Comparison of ENCODE assay signal across 16 cellular contexts in the genomic region with DNA sequence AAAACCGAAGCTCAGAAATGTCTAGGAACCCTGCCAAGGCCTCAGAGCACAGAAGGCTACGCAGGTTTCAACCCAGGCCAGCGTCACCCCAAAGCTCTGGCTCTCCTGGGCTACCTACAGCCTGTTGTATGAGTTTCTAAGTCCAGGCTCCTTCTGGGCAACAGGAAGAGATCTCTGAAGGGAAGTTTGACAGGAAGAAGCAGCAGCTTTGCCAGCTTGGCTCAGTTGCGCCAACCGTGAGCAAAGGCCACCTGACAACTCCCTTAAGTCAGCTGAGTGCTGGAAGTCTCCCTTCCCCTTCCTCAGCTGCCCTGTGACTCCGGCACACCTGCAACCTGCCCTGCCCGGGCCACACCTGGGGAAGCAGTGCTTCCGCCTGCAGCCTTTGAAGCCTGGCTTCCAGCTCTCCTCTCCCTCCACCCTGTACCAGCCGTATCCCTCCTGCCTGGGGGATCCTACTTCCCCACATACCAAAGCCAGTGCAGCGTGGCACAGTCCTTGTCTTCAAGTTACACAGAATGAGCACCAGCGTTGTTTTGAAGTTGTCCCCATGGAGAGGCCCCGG. TPM values are rescaled to one million over a fixed set of nuclear protein-coding genes. Genes with fewer than 3 reads are reported as not detected.
DNase-seq lines count a peak whose midpoint lies in the region; ATAC-seq, FAIRE-seq and TF ChIP-seq lines count a peak whose summit lies in the region.
"Had no signal": no experiment of that assay in that cellular context is flagged by ENCODE, and none has a peak within 500 bp of the region (broad histone marks: within the 10 kb centered on the region; RNA-seq: fewer than 3 reads in every experiment).

No MANE protein-coding gene starts in this region.

- H2AFZ ChIP-seq in keratinocyte (ENCODE audit: control insufficient read depth, low read length), result no peak overlapping the region
- no peak overlapping the region for H2AFZ ChIP-seq in trophoblast cell (ENCODE audit: insufficient read depth, low read length, poor library complexity)

- H2BK12ac ChIP-seq in trophoblast cell (ENCODE audit: low read length), result no peak overlapping the region

- no peak overlapping the region for H4K12ac ChIP-seq in trophoblast cell (ENCODE audit: low read depth, low read length)

- H4K8ac ChIP-seq in trophoblast cell (ENCODE audit: low read depth, low read length), result no peak overlapping the region

- peaks cover 7% of the 10 kb centered on the region for H3K9me1 ChIP-seq in keratinocyte (ENCODE audit: control insufficient read depth, extremely low read depth, insufficient read depth, low read length)

- dilution Hi-C loops in keratinocyte (cut with MboI; ENCODE audit: extremely low pct_ligation_motif_present, low sequenced_read_pairs), result no loop called here

- POLR2A ChIA-PET in WTC11 (lab: Charles Lee), result no interaction called here

- H3K9me3 ChIP-seq in keratinocyte (ENCODE audit: control insufficient read depth, low read depth, low read length) (no peaks in the 10 kb centered on the region), trophoblast cell (ENCODE audit: insufficient read depth, low read depth, low read length) (peaks cover 4% of the 10 kb centered on the region)
- H3K9me3 ChIP-seq: HAP-1 had no signal

- H3K4ac ChIP-seq in trophoblast cell (ENCODE audit: low read depth, low read length), result peak overlapping the region; percentile 65

- H3K27me3 ChIP-seq in keratinocyte (ENCODE audit: control insufficient read depth, extremely low read depth, insufficient read depth, low read length), result no peaks in the 10 kb centered on the region
- H3K27me3 ChIP-seq in trophoblast cell (ENCODE audit: insufficient read depth, low read length), result no peaks in the 10 kb centered on the region

- H3K27ac ChIP-seq in keratinocyte (ENCODE audit: control insufficient read depth, insufficient read depth, low read length) (peak overlapping the region; percentile 64), trophoblast cell (ENCODE audit: low read depth, low read length) (no peak overlapping the region)
- H3K27ac ChIP-seq: WERI-Rb-1 had no signal

- no peak for TF ChIP-seq CTCF in WTC11 (IDR thresholded peaks at IDR 0.05)
- TF ChIP-seq CTCF in keratinocyte (optimal IDR thresholded peaks at IDR 0.05 in 1 of 3, IDR thresholded peaks at IDR 0.05 in 1 of 3, conservative IDR thresholded peaks at IDR 0.05 in 1 of 3; ENCODE audit: extremely low read depth in 1 of 3, insufficient read depth in 2 of 3, low read length in 3 of 3), result no peak

- peaks cover 8% of the 10 kb centered on the region for H3K79me1 ChIP-seq in trophoblast cell (ENCODE audit: low read length)

- H3K4me1 ChIP-seq in keratinocyte (ENCODE audit: control insufficient read depth, extremely low read depth, insufficient read depth, low read length) (peaks cover 70% of the 10 kb centered on the region), trophoblast cell (ENCODE audit: control insufficient read depth in 1 of 2, insufficient read depth in 2 of 2, low read length in 2 of 2) (peaks cover 30 to 31% of the 10 kb centered on the region in 2 experiments)

- ATAC-seq in WTC11 (no peak; the same call in 1 of the 2 replicates), GM19463 (IDR thresholded peaks at IDR 0.05; ENCODE audit: unreplicated experiment) (no peak)
- ATAC-seq: activated T-cell treated with anti-CD3 and anti-CD28 coated beads, Interleukin-2, amount 50 U/mL, for 4 hours; stimulated activated effector memory CD8-positive, alpha-beta T cell treated with anti-CD3 and anti-CD28 coated beads, Interleukin-12 subunit alpha, Interleukin-12 subunit beta, amount 100 ng/mL, for 72 hours had no signal

- H3K9ac ChIP-seq in keratinocyte (ENCODE audit: control insufficient read depth, extremely low read depth, insufficient read depth, low read length) (peak overlapping the region; percentile 44), trophoblast cell (ENCODE audit: low read length) (no peak overlapping the region)

- H4K91ac ChIP-seq in trophoblast cell (ENCODE audit: low read depth, low read length), result no peak overlapping the region

- H3K9me3 Mint-ChIP-seq in WTC11, result no peaks in the 10 kb centered on the region
- H3K9me3 Mint-ChIP-seq: activated T-cell treated with anti-CD3 and anti-CD28 coated beads, Interleukin-2, amount 50 U/mL, for 4 hours; stimulated activated effector memory CD8-positive, alpha-beta T cell treated with anti-CD3 and anti-CD28 coated beads, Interleukin-12 subunit alpha, Interleukin-12 subunit beta, amount 100 ng/mL, for 72 hours had no signal

- H3K4me3 Mint-ChIP-seq in WTC11, result no peak overlapping the region
- H3K4me3 Mint-ChIP-seq: activated T-cell treated with anti-CD3 and anti-CD28 coated beads, Interleukin-2, amount 50 U/mL, for 4 hours; stimulated activated effector memory CD8-positive, alpha-beta T cell treated with anti-CD3 and anti-CD28 coated beads, Interleukin-12 subunit alpha, Interleukin-12 subunit beta, amount 100 ng/mL, for 72 hours had no signal

- peaks cover 25% of the 10 kb centered on the region for H3K4me1 Mint-ChIP-seq in WTC11

- no peak overlapping the region for H3K23ac ChIP-seq in trophoblast cell (ENCODE audit: low read length)

- H2AK5ac ChIP-seq in trophoblast cell (ENCODE audit: low read length), result no peak overlapping the region

- no peaks in the 10 kb centered on the region for H3K36me3 Mint-ChIP-seq in WTC11
- H3K36me3 Mint-ChIP-seq: stimulated activated effector memory CD8-positive, alpha-beta T cell treated with anti-CD3 and anti-CD28 coated beads, Interleukin-12 subunit alpha, Interleukin-12 subunit beta, amount 100 ng/mL, for 72 hours had no signal

- DNase-seq in COLO668 (lab: John Stamatoyannopoulos, UW; ENCODE audit: unreplicated experiment), result peak; percentile 49
- DNase-seq in WTC11 (ENCODE audit: low spot score), result no peak
- no peak for DNase-seq in keratinocyte (ENCODE audit: low read depth, low spot score)
- DNase-seq in trophoblast cell, result no peak
- DNase-seq in GM12891 (ENCODE audit: insufficient read length, low spot score), result no peak
- DNase-seq in NCI-H2081 (lab: John Stamatoyannopoulos, UW), result no peak
- no peak for DNase-seq in mesenteric fat pad (ENCODE audit: low spot score)
- DNase-seq: activated T-cell treated with anti-CD3 and anti-CD28 coated beads, Interleukin-2, amount 50 U/mL, for 4 hours; GF-D8; Kasumi-1; NCI-H2107; WERI-Rb-1 had no signal

- peak overlapping the region; percentile 60; the same call in 1 of the 2 replicates for H3K27ac Mint-ChIP-seq in WTC11
- H3K27ac Mint-ChIP-seq: stimulated activated effector memory CD8-positive, alpha-beta T cell treated with anti-CD3 and anti-CD28 coated beads, Interleukin-12 subunit alpha, Interleukin-12 subunit beta, amount 100 ng/mL, for 72 hours had no signal

- H3K4me3 ChIP-seq in keratinocyte (ENCODE audit: control insufficient read depth in 2 of 3, extremely low read depth in 1 of 3, insufficient read depth in 2 of 3, low read depth in 1 of 3, low read length in 3 of 3) (peak overlapping the region in 1 of 3 experiments; percentile 40), trophoblast cell (ENCODE audit: low read depth, low read length) (no peak overlapping the region)
- H3K4me3 ChIP-seq: HAP-1 had no signal

- CTCF ChIA-PET in WTC11 (lab: Charles Lee), result interaction anchor here (0.9 to 1.0 kb wide), 2 partner anchors 15 to 118 kb away, joined by 3 to 5 read pairs; no protein-coding TSS in a partner anchor

- no peak for TF ChIP-seq POLR2A in GM12891 (IDR thresholded peaks at IDR 0.05; ENCODE audit: low read depth, low read length)

- H2BK5ac ChIP-seq in trophoblast cell (ENCODE audit: low read depth, low read length, poor library complexity), result no peak overlapping the region

- H3K4me2 ChIP-seq in keratinocyte (ENCODE audit: control insufficient read depth, extremely low read depth, insufficient read depth, low read depth, low read length) (peak overlapping the region; percentile 70), trophoblast cell (ENCODE audit: low read length) (no peak overlapping the region)

- peak overlapping the region; percentile 13 for H3K14ac ChIP-seq in trophoblast cell (ENCODE audit: low read length)

- peak overlapping the region; percentile 46 for H3K18ac ChIP-seq in trophoblast cell (ENCODE audit: low read length)

- H3K79me2 ChIP-seq in keratinocyte (ENCODE audit: control insufficient read depth, insufficient read depth, low read length), result peaks cover 87% of the 10 kb centered on the region
- peaks cover 35% of the 10 kb centered on the region for H3K79me2 ChIP-seq in trophoblast cell (ENCODE audit: control insufficient read depth, insufficient read depth, low read length, poor library complexity)

- no peaks in the 10 kb centered on the region for H3K27me3 Mint-ChIP-seq in WTC11 (ENCODE audit: low read depth)

- no peaks in the 10 kb centered on the region for H4K20me1 ChIP-seq in keratinocyte (ENCODE audit: control insufficient read depth, extremely low read depth, insufficient read depth, low read length)

- WGBS in trophoblast cell (ENCODE audit: extremely low coverage, insufficient coverage, insufficient read length), result no CpG with 5 or more reads among the region's 12 CpGs

- H2BK120ac ChIP-seq in trophoblast cell (ENCODE audit: insufficient read depth, low read length, poor library complexity), result no peak overlapping the region

- no peaks in the 10 kb centered on the region for H3K36me3 ChIP-seq in keratinocyte (ENCODE audit: control insufficient read depth in 2 of 2, extremely low read depth in 1 of 2, insufficient read depth in 2 of 2, low read length in 2 of 2)
- no peaks in the 10 kb centered on the region for H3K36me3 ChIP-seq in trophoblast cell (ENCODE audit: control insufficient read depth in 1 of 2, insufficient read depth in 2 of 2, low read length in 2 of 2)
- H3K36me3 ChIP-seq: HAP-1 had no signal

- FAIRE-seq in keratinocyte (lab: Jason Lieb, UNC), result peak; percentile 57
- FAIRE-seq in GM12891 (lab: Jason Lieb, UNC), result no peak
- FAIRE-seq: RCC 7860 had no signal

TF ChIP-seq in WTC11, 78 proteins besides CTCF, POLR2A, EP300 and RAD21 (continues in another document):
- no peak for TF ChIP-seq ZNF317 (CRISPR knock-in tag; IDR thresholded peaks at IDR 0.05; ENCODE audit: borderline replicate concordance, low read depth)
- TF ChIP-seq ETV6 (CRISPR knock-in tag; IDR thresholded peaks at IDR 0.05), result no peak

TF ChIP-seq in GM12891, 5 proteins besides CTCF, POLR2A, EP300 and RAD21 (continues in another document):
- no peak for TF ChIP-seq POLR2AphosphoS5 (IDR thresholded peaks at IDR 0.05; ENCODE audit: low read depth, low read length)
- no peak for TF ChIP-seq SPI1 (IDR thresholded peaks at IDR 0.05; ENCODE audit: low read depth, low read length)

RNA-seq across cellular contexts. Expression of gene SHB, which starts 36.7 kb away (rescaled TPM):
- total RNA-seq in WTC11 (2021) (9.5 to 12.2 TPM (median 10.6 TPM) in 3 replicates), mesenteric fat pad (19.3 TPM)
- polyA plus RNA-seq in keratinocyte, result 9.4 to 18.0 TPM (median 10.9 TPM) in 3 replicates
- 10.8 TPM for polyA plus RNA-seq in keratinocyte (2011; ENCODE audit: low read depth)
- polyA plus RNA-seq in keratinocyte (2011; cell fraction: cytosol; rRNA removed), result 9.2 and 13.0 TPM in 2 replicates
- 12.5 and 15.5 TPM in 2 replicates for polyA plus RNA-seq in keratinocyte (2011; cell fraction: nucleus; rRNA removed)
- 19.8 and 20.4 TPM in 2 replicates for polyA plus RNA-seq in keratinocyte (2012; ENCODE audit: low replicate concordance)
- polyA minus RNA-seq in keratinocyte, result 11.6 to 24.3 TPM (median 12.2 TPM) in 3 replicates
- 17.5 TPM for polyA minus RNA-seq in keratinocyte (2011; cell fraction: cytosol; rRNA and poly(A)+ RNA removed)
- 17.8 and 18.4 TPM in 2 replicates for polyA minus RNA-seq in keratinocyte (2011; cell fraction: nucleus; rRNA and poly(A)+ RNA removed)
- polyA plus RNA-seq in trophoblast cell (2013), result 21.8 and 22.1 TPM in 2 replicates
- 2.7 TPM for polyA plus RNA-seq in GM12891 (2012; ENCODE audit: low read depth, missing spikeins)
